In genomic region chr1:228315484-228315944, GRCh38 we compare ENCODE assay signal across 17 cellular contexts.
A peak's percentile ranks its signal among the peaks of the same experiment; 100 is the strongest.
DNase-seq lines count a peak whose midpoint lies in the region; ATAC-seq and TF ChIP-seq lines count a peak whose summit lies in the region.
"Had no signal": no experiment of that assay in that cellular context is flagged by ENCODE, and none has a peak within 500 bp of the region (broad histone marks: within the 10 kb centered on the region; RNA-seq: fewer than 3 reads in every experiment).

No MANE protein-coding gene starts in this region.

- TF ChIP-seq POLR2A in sigmoid colon (IDR thresholded peaks at IDR 0.05): no peak

- H3K36me3 Mint-ChIP-seq in neural crest cell (ENCODE audit: low read depth): peaks cover 7% of the 10 kb centered on the region

- peaks cover 0 to 4% (median 0%) of the 10 kb centered on the region in 3 donors for H3K27me3 ChIP-seq in sigmoid colon

- peak; percentile 38 for DNase-seq in activated effector memory CD4-positive, alpha-beta T cell treated with anti-CD3 and anti-CD28 coated beads, Interleukin-2, amount 50 U/mL, for 16 hours
- DNase-seq in activated effector memory CD4-positive, alpha-beta T cell treated with Interleukin-2 at 50 U/mL for 16 hours: no peak
- DNase-seq in RPMI8226 (peak; percentile 84), neural crest cell (ENCODE audit: low read depth, low spot score) (no peak), sigmoid colon (peak; percentile 57)
- DNase-seq: CD4-positive, alpha-beta memory T cell; HCEC 1CT; NCI-H1930; NCI-H2171; NCI-H446; NCI-H69; NK-92 treated with Interleukin-12 subunit alpha and Interleukin-12 subunit beta, amount 100 ng/mL, for 24 hours; OCI-M1 had no signal

- H3K4me1 ChIP-seq in sigmoid colon: no peaks in the 10 kb centered on the region

- H3K27ac ChIP-seq in sigmoid colon: no peak overlapping the region

- ATAC-seq in GM18868 (IDR thresholded peaks at IDR 0.05; ENCODE audit: unreplicated experiment) (no peak), HG03469 (IDR thresholded peaks at IDR 0.05; ENCODE audit: unreplicated experiment) (no peak), GM21717 (IDR thresholded peaks at IDR 0.05; ENCODE audit: unreplicated experiment) (no peak)

- no peaks in the 10 kb centered on the region for H3K4me1 Mint-ChIP-seq in neural crest cell
- H3K4me1 Mint-ChIP-seq: CD4-positive, alpha-beta memory T cell had no signal

- H3K9me3 ChIP-seq in sigmoid colon: peaks cover 0 to 10% (median 2%) of the 10 kb centered on the region in 4 donors

- no peaks in the 10 kb centered on the region for H3K27me3 Mint-ChIP-seq in neural crest cell (ENCODE audit: low read depth)
- H3K27me3 Mint-ChIP-seq: CD4-positive, alpha-beta memory T cell had no signal

- intact Hi-C loops in sigmoid colon (cut with DNase I): no loop called here

- H3K36me3 ChIP-seq in sigmoid colon: peaks cover 0 to 7% (median 0%) of the 10 kb centered on the region in 4 donors

- 89 to 93% methylated on average over 17 of the region's 17 CpGs for WGBS in sigmoid colon, 2 donors

- TF ChIP-seq CTCF in neural crest cell (conservative IDR thresholded peaks at IDR 0.05) (no peak), sigmoid colon (IDR thresholded peaks at IDR 0.05) (no peak)

- TF ChIP-seq EP300 in sigmoid colon (IDR thresholded peaks at IDR 0.05): no peak

- H3K4me3 ChIP-seq in sigmoid colon: no peak overlapping the region
- H3K4me3 ChIP-seq: K562 had no signal

- no peaks in the 10 kb centered on the region for H3K9me3 Mint-ChIP-seq in neural crest cell

- H3K27ac Mint-ChIP-seq in neural crest cell (ENCODE audit: unreplicated experiment): peak overlapping the region; percentile 43

- H3K4me3 Mint-ChIP-seq in neural crest cell: no peak overlapping the region

Comparison
In these comparisons a context has a peak if more than half of its experiments do, and no peak if none do; other contexts are left out.
1. DNase-seq: peak in activated effector memory CD4-positive, alpha-beta T cell treated with anti-CD3 and anti-CD28 coated beads, Interleukin-2, amount 50 U/mL, for 16 hours (single experiment), RPMI8226 (single experiment) and sigmoid colon (single experiment); none in activated effector memory CD4-positive, alpha-beta T cell treated with Interleukin-2 at 50 U/mL for 16 hours (single experiment) and neural crest cell (single experiment).